10 cellular contexts compared by ENCODE assay signal in genomic region chr10:86349474-86349873, GRCh38. TPM values are rescaled to one million over a fixed set of nuclear protein-coding genes. Genes with fewer than 3 reads are reported as not detected.
DNase-seq lines count a peak whose midpoint lies in the region; ATAC-seq, FAIRE-seq and TF ChIP-seq lines count a peak whose summit lies in the region.
"Had no signal": no experiment of that assay in that cellular context is flagged by ENCODE, and none has a peak within 500 bp of the region (broad histone marks: within the 10 kb centered on the region; RNA-seq: fewer than 3 reads in every experiment).

No MANE protein-coding gene starts in this region.

- peak; percentile 39 for TF ChIP-seq CTCF in GM10266 (IDR thresholded peaks at IDR 0.05; ENCODE audit: control insufficient read depth, insufficient read depth, low read depth, missing control alignments)

- ATAC-seq in HG03432 (IDR thresholded peaks at IDR 0.05; ENCODE audit: unreplicated experiment), result peak; percentile 41
- peak; percentile 32 for ATAC-seq in memory B cell (ENCODE audit: low read depth)
- no peak for ATAC-seq in GM18505 (IDR thresholded peaks at IDR 0.05; ENCODE audit: unreplicated experiment)
- no peak for ATAC-seq in stimulated activated memory B cell treated with anti-CD40 and anti-IgM and Interleukin-4, amounts not matched to agents 10 μg/mL and 1 μg/mL and 100 μg/mL, for 72 hours
- ATAC-seq: body of pancreas, left cardiac atrium had no signal

- no peaks in the 10 kb centered on the region for H3K36me3 Mint-ChIP-seq in memory B cell
- no peaks in the 10 kb centered on the region for H3K36me3 Mint-ChIP-seq in activated naive CD8-positive, alpha-beta T cell treated with anti-CD3 and anti-CD28 coated beads for 36 hours
- no peaks in the 10 kb centered on the region for H3K36me3 Mint-ChIP-seq in stimulated activated memory B cell treated with anti-CD40 and anti-IgM and Interleukin-4, amounts not matched to agents 10 μg/mL and 1 μg/mL and 100 μg/mL, for 72 hours

- no peak overlapping the region for H3K4me3 Mint-ChIP-seq in memory B cell
- no peak overlapping the region for H3K4me3 Mint-ChIP-seq in activated naive CD8-positive, alpha-beta T cell treated with anti-CD3 and anti-CD28 coated beads for 36 hours
- H3K4me3 Mint-ChIP-seq in stimulated activated memory B cell treated with anti-CD40 and anti-IgM and Interleukin-4, amounts not matched to agents 10 μg/mL and 1 μg/mL and 100 μg/mL, for 72 hours, result no peak overlapping the region

- no peak for TF ChIP-seq POLR2A in GM18505 (IDR thresholded peaks at IDR 0.05; ENCODE audit: borderline replicate concordance, extremely low read depth, insufficient read depth, insufficient read length)
- no peak for TF ChIP-seq POLR2A in H54 (IDR thresholded peaks at IDR 0.05; ENCODE audit: low read depth, low read length)

- H3K9me3 Mint-ChIP-seq in memory B cell, result peaks cover 1% of the 10 kb centered on the region
- H3K9me3 Mint-ChIP-seq in activated naive CD8-positive, alpha-beta T cell treated with anti-CD3 and anti-CD28 coated beads for 36 hours, result no peaks in the 10 kb centered on the region
- peaks cover 4% of the 10 kb centered on the region for H3K9me3 Mint-ChIP-seq in stimulated activated memory B cell treated with anti-CD40 and anti-IgM and Interleukin-4, amounts not matched to agents 10 μg/mL and 1 μg/mL and 100 μg/mL, for 72 hours

- DNase-seq in GM10266 (ENCODE audit: extremely low spot score) (no peak), SW480 (ENCODE audit: low spot score) (peak; percentile 57), memory B cell (ENCODE audit: low spot score in 2 of 2) (no peak), H54 (ENCODE audit: insufficient read length, low spot score) (no peak)
- no peak for DNase-seq in activated naive CD8-positive, alpha-beta T cell treated with anti-CD3 and anti-CD28 coated beads for 36 hours
- DNase-seq: body of pancreas, left cardiac atrium had no signal

- H3K27me3 Mint-ChIP-seq in memory B cell, result peaks cover 1% of the 10 kb centered on the region
- H3K27me3 Mint-ChIP-seq in activated naive CD8-positive, alpha-beta T cell treated with anti-CD3 and anti-CD28 coated beads for 36 hours, result no peaks in the 10 kb centered on the region
- H3K27me3 Mint-ChIP-seq in stimulated activated memory B cell treated with anti-CD40 and anti-IgM and Interleukin-4, amounts not matched to agents 10 μg/mL and 1 μg/mL and 100 μg/mL, for 72 hours, result peaks cover 8% of the 10 kb centered on the region

- H3K27ac Mint-ChIP-seq in memory B cell, result no peak overlapping the region
- no peak overlapping the region for H3K27ac Mint-ChIP-seq in activated naive CD8-positive, alpha-beta T cell treated with anti-CD3 and anti-CD28 coated beads for 36 hours
- no peak overlapping the region for H3K27ac Mint-ChIP-seq in stimulated activated memory B cell treated with anti-CD40 and anti-IgM and Interleukin-4, amounts not matched to agents 10 μg/mL and 1 μg/mL and 100 μg/mL, for 72 hours

- H3K4me1 Mint-ChIP-seq in memory B cell, result peaks cover 1% of the 10 kb centered on the region
- H3K4me1 Mint-ChIP-seq in activated naive CD8-positive, alpha-beta T cell treated with anti-CD3 and anti-CD28 coated beads for 36 hours, result no peaks in the 10 kb centered on the region
- H3K4me1 Mint-ChIP-seq in stimulated activated memory B cell treated with anti-CD40 and anti-IgM and Interleukin-4, amounts not matched to agents 10 μg/mL and 1 μg/mL and 100 μg/mL, for 72 hours, result no peaks in the 10 kb centered on the region

- no peak for FAIRE-seq in H54 (lab: Jason Lieb, UNC)

RNA-seq across cellular contexts. Expression of gene GRID1, which starts 17.1 kb away (rescaled TPM):
- not detected for total RNA-seq in activated naive CD8-positive, alpha-beta T cell treated with anti-CD3 and anti-CD28 coated beads for 36 hours

Comparison
In these comparisons a context has a peak if more than half of its experiments do, and no peak if none do; other contexts are left out.
1. ATAC-seq: peak in HG03432 (single experiment) and memory B cell (single experiment); none in GM18505 (single experiment) and stimulated activated memory B cell treated with anti-CD40 and anti-IgM and Interleukin-4, amounts not matched to agents 10 μg/mL and 1 μg/mL and 100 μg/mL, for 72 hours (single experiment).